Comparison of ENCODE assay signal across 18 cellular contexts in the genomic region with DNA sequence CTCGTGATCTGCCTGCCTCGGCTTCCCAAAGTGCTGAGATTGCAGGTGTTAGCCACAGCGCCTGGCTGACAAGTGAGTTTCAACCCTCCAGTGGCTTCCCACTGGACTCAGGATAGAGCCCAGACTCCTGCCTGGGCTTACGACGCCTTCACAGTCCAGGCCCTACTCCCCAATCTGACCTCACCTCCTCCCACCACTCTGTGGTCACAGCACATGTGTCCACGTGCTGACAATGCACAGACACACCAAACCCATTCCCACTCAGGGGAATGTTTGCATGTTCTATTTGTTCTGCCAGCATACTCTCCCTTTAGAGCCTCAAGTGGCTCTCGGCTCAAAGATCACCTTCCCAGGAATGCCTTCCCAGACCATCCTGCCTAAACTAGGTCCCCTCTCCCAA. TPM values are rescaled to one million over a fixed set of nuclear protein-coding genes. Genes with fewer than 3 reads are reported as not detected.
DNase-seq lines count a peak whose midpoint lies in the region; ATAC-seq and TF ChIP-seq lines count a peak whose summit lies in the region.
"Had no signal": no experiment of that assay in that cellular context is flagged by ENCODE, and none has a peak within 500 bp of the region (broad histone marks: within the 10 kb centered on the region; RNA-seq: fewer than 3 reads in every experiment).

No MANE protein-coding gene starts in this region.

- peak overlapping the region; percentile 48 to 83 (median 69) for H3K27ac Mint-ChIP-seq in CD4-positive, CD25-positive, alpha-beta regulatory T cell
- peak overlapping the region; percentile 11 for H3K27ac Mint-ChIP-seq in memory B cell

- no peak overlapping the region for H3K4me3 Mint-ChIP-seq in CD4-positive, CD25-positive, alpha-beta regulatory T cell
- no peak overlapping the region for H3K4me3 Mint-ChIP-seq in memory B cell
- H3K4me3 Mint-ChIP-seq: CD14-positive monocyte had no signal

- peaks cover 23% of the 10 kb centered on the region for H3K36me3 Mint-ChIP-seq in CD4-positive, CD25-positive, alpha-beta regulatory T cell
- no peaks in the 10 kb centered on the region for H3K36me3 Mint-ChIP-seq in memory B cell

- peaks cover 16 to 45% (median 31%) of the 10 kb centered on the region in 4 donors for H3K4me1 Mint-ChIP-seq in CD4-positive, CD25-positive, alpha-beta regulatory T cell
- H3K4me1 Mint-ChIP-seq in memory B cell = peaks cover 26% of the 10 kb centered on the region

- no peaks in the 10 kb centered on the region for H3K27me3 Mint-ChIP-seq in CD4-positive, CD25-positive, alpha-beta regulatory T cell
- H3K27me3 Mint-ChIP-seq in memory B cell = no peaks in the 10 kb centered on the region

- peaks cover 5% of the 10 kb centered on the region for H3K4me1 ChIP-seq in CD4-positive, CD25-positive, alpha-beta regulatory T cell (ENCODE audit: control insufficient read depth, insufficient read depth, low read length, poor library complexity, severe bottlenecking)

- H3K4me3 ChIP-seq in CD4-positive, CD25-positive, alpha-beta regulatory T cell (ENCODE audit: low read depth, low read length) = no peak overlapping the region
- H3K4me3 ChIP-seq: PC-9 had no signal

- in situ Hi-C loops in GM13976 (cut with MboI; ENCODE audit: low sequenced_read_pairs, unreplicated experiment) = no loop called here

- no peaks in the 10 kb centered on the region for H3K9me3 ChIP-seq in CD4-positive, CD25-positive, alpha-beta regulatory T cell (ENCODE audit: control insufficient read depth in 2 of 2, low read length in 2 of 2)

- intact Hi-C loops in cardiac septum (cut with DNase I) = no loop called here

- no peak overlapping the region for H3K27ac ChIP-seq in CD4-positive, CD25-positive, alpha-beta regulatory T cell (ENCODE audit: insufficient read depth, low read length, poor library complexity, severe bottlenecking)
- H3K27ac ChIP-seq: PC-9 had no signal

- no peaks in the 10 kb centered on the region for H3K27me3 ChIP-seq in CD4-positive, CD25-positive, alpha-beta regulatory T cell (ENCODE audit: control insufficient read depth, insufficient read depth, low read length)

- H3K9me3 Mint-ChIP-seq in CD4-positive, CD25-positive, alpha-beta regulatory T cell = peaks cover 0 to 2% (median 0%) of the 10 kb centered on the region in 7 donors
- no peaks in the 10 kb centered on the region for H3K9me3 Mint-ChIP-seq in memory B cell

- no peak for TF ChIP-seq CTCF in GM13976 (IDR thresholded peaks at IDR 0.05; ENCODE audit: borderline replicate concordance, control extremely low read depth, extremely low read depth, insufficient read depth, missing control alignments)

- H3K36me3 ChIP-seq in CD4-positive, CD25-positive, alpha-beta regulatory T cell (ENCODE audit: control insufficient read depth, insufficient read depth, low read length) = peaks cover 25% of the 10 kb centered on the region

- no peak for DNase-seq in CD4-positive, CD25-positive, alpha-beta regulatory T cell
- DNase-seq in GM13976 (ENCODE audit: low spot score) = peak; percentile 13
- DNase-seq in amniotic epithelial cell (ENCODE audit: low read depth) = peak; percentile 40
- DNase-seq in memory B cell (ENCODE audit: low spot score in 2 of 2) = no peak
- DNase-seq in cardiac septum (ENCODE audit: low spot score) = no peak
- DNase-seq in NOMO-1 (lab: John Stamatoyannopoulos, UW; ENCODE audit: unreplicated experiment in 2 of 2) = no peak
- DNase-seq in medulla oblongata (ENCODE audit: extremely low spot score) = no peak
- DNase-seq in NCI-H82 treated with DMSO at 0.1 percent for 48 hours (lab: John Stamatoyannopoulos, UW; ENCODE audit: unreplicated experiment) = no peak
- DNase-seq: GF-D8; GOT3; Kasumi-1; NCI-H1436; NCI-H2081 treated with DMSO at 0.1 percent for 48 hours; NCI-H226; NCI-H526; NK-92 treated with Interleukin-12 subunit alpha and Interleukin-12 subunit beta, amount 100 ng/mL, for 24 hours had no signal

- no peak for ATAC-seq in CD4-positive, CD25-positive, alpha-beta regulatory T cell (ENCODE audit: low read depth in 2 of 2)
- no peak for ATAC-seq in memory B cell (ENCODE audit: low read depth)

RNA-seq across cellular contexts. Expression of a gene that starts 31.1 kb away (rescaled TPM):
- total RNA-seq in CD4-positive, CD25-positive, alpha-beta regulatory T cell = 120 TPM
- polyA plus RNA-seq in CD4-positive, CD25-positive, alpha-beta regulatory T cell = 10 to 100 TPM; 65.2 to 94.0 (median 73.7) TPM
- 1.8 TPM for total RNA-seq in cardiac septum

RNA-seq across cellular contexts. Expression of a gene that starts 42.3 kb away (rescaled TPM):
- total RNA-seq in CD4-positive, CD25-positive, alpha-beta regulatory T cell = 27.0 TPM
- 10 to 100 TPM; 13.4 to 16.7 (median 14.0) TPM for polyA plus RNA-seq in CD4-positive, CD25-positive, alpha-beta regulatory T cell
- 0.19 TPM for total RNA-seq in cardiac septum

Comparison
In these comparisons a context has a peak if more than half of its experiments do, and no peak if none do; other contexts are left out.
1. DNase-seq: peak in GM13976 (single experiment) and amniotic epithelial cell (single experiment); none in CD4-positive, CD25-positive, alpha-beta regulatory T cell (0 of 3), memory B cell (0 of 2), cardiac septum (single experiment), NOMO-1 (0 of 2), medulla oblongata (single experiment) and NCI-H82 treated with DMSO at 0.1 percent for 48 hours (single experiment).
2. RNA of a gene that starts 31.1 kb away (total RNA-seq): 120 TPM in CD4-positive, CD25-positive, alpha-beta regulatory T cell (single experiment); 1.8 TPM in cardiac septum (single experiment); every median in the first group is over 10 times any median in the second.
3. RNA of a gene that starts 42.3 kb away (total RNA-seq): 27.0 TPM in CD4-positive, CD25-positive, alpha-beta regulatory T cell (single experiment); 0.19 TPM in cardiac septum (single experiment); every median in the first group is over 10 times any median in the second.